19 cellular contexts compared by ENCODE assay signal in genomic region chr17:32854177-32854576, GRCh38. TPM values are rescaled to one million over a fixed set of nuclear protein-coding genes. Genes with fewer than 3 reads are reported as not detected.
A peak's percentile ranks its signal among the peaks of the same experiment; 100 is the strongest.
DNase-seq lines count a peak whose midpoint lies in the region; ATAC-seq lines count a peak whose summit lies in the region.
"Had no signal": no experiment of that assay in that cellular context is flagged by ENCODE, and none has a peak within 500 bp of the region (broad histone marks: within the 10 kb centered on the region; RNA-seq: fewer than 3 reads in every experiment).

No MANE protein-coding gene starts in this region.

- H3K4me1 ChIP-seq in mucosa of rectum (ENCODE audit: control insufficient read depth in 2 of 2, insufficient read depth in 2 of 2, low read length in 2 of 2) = peaks cover 10 to 31% of the 10 kb centered on the region in 2 donors
- H3K4me1 ChIP-seq: uterus had no signal

- peak overlapping the region; percentile 69 to 84 for H3K27ac ChIP-seq in mucosa of rectum (ENCODE audit: low read depth in 2 of 2, low read length in 2 of 2)
- H3K27ac ChIP-seq: lower lobe of right lung, uterus had no signal

- H3K4me3 ChIP-seq in mucosa of rectum (ENCODE audit: low read length in 2 of 2) = peak overlapping the region; percentile 34
- H3K4me3 ChIP-seq: lower lobe of right lung, uterus had no signal

- no peak for ATAC-seq in stimulated activated naive CD8-positive, alpha-beta T cell treated with anti-CD3 and anti-CD28 coated beads, Interleukin-15, Interleukin-2, amounts not matched to agents 100 U/mL and 50 U/mL, for 24 hours
- no peak for ATAC-seq in HG03378 (IDR thresholded peaks at IDR 0.05; ENCODE audit: unreplicated experiment)
- ATAC-seq: activated CD4-positive, alpha-beta T cell treated with anti-CD3 and anti-CD28 coated beads for 36 hours; lower lobe of right lung had no signal

- H3K9me3 ChIP-seq in mucosa of rectum (ENCODE audit: control insufficient read depth in 2 of 2, low read length in 2 of 2) = no peaks in the 10 kb centered on the region
- H3K9me3 ChIP-seq: lower lobe of right lung, uterus had no signal

- H3K36me3 ChIP-seq in mucosa of rectum (ENCODE audit: control insufficient read depth in 2 of 2, insufficient read depth in 2 of 2, low read length in 2 of 2) = no peaks in the 10 kb centered on the region
- H3K36me3 ChIP-seq: lower lobe of right lung, uterus had no signal

- no peaks in the 10 kb centered on the region for H3K27me3 ChIP-seq in mucosa of rectum (ENCODE audit: control insufficient read depth in 2 of 2, insufficient read depth in 2 of 2, low read length in 2 of 2)
- H3K27me3 ChIP-seq: uterus had no signal

- DNase-seq in EH (ENCODE audit: low read depth) (peak; percentile 10), RPMI7951 (ENCODE audit: low read depth) (peak; percentile 15), dermis blood vessel endothelial cell (peak; percentile 73), NCI-H1694 (lab: John Stamatoyannopoulos, UW) (no peak), SIG-M5 (lab: John Stamatoyannopoulos, UW) (no peak)
- DNase-seq in stimulated activated naive CD8-positive, alpha-beta T cell treated with anti-CD3 and anti-CD28 coated beads, Interleukin-15, Interleukin-2, amounts not matched to agents 100 U/mL and 50 U/mL, for 24 hours = no peak
- DNase-seq: activated CD4-positive, alpha-beta T cell treated with anti-CD3 and anti-CD28 coated beads for 36 hours; activated gamma-delta T cell treated with Interleukin-2 at 50 U/mL for 16 hours; anterior cingulate cortex; CD4-positive, CD25-positive, alpha-beta regulatory T cell; lower lobe of right lung; MM.1S; NCI-H1930; NCI-H510A treated with DMSO at 0.1 percent for 48 hours; nephron progenitor cell; T1000; uterus had no signal

- H3K9ac ChIP-seq in mucosa of rectum (ENCODE audit: low read depth in 1 of 2, low read length in 2 of 2) = peak overlapping the region in 1 of 2 donors; percentile 60

RNA-seq across cellular contexts. Expression of gene MYO1D, which starts 22.7 kb away (rescaled TPM):
- 21.6 and 41.2 TPM in 2 replicates for total RNA-seq in RPMI7951 (2014; rRNA removed; shearing (Covaris generic))
- total RNA-seq in dermis blood vessel endothelial cell = 48.8 and 64.4 TPM in 2 replicates

Comparison
In these comparisons a context has a peak if more than half of its experiments do, and no peak if none do; other contexts are left out.
1. DNase-seq: peak in EH (single experiment), RPMI7951 (single experiment) and dermis blood vessel endothelial cell (single experiment); none in NCI-H1694 (single experiment), SIG-M5 (single experiment) and stimulated activated naive CD8-positive, alpha-beta T cell treated with anti-CD3 and anti-CD28 coated beads, Interleukin-15, Interleukin-2, amounts not matched to agents 100 U/mL and 50 U/mL, for 24 hours (single experiment).